Comparison of ENCODE assay signal across 10 cellular contexts in the genomic region with DNA sequence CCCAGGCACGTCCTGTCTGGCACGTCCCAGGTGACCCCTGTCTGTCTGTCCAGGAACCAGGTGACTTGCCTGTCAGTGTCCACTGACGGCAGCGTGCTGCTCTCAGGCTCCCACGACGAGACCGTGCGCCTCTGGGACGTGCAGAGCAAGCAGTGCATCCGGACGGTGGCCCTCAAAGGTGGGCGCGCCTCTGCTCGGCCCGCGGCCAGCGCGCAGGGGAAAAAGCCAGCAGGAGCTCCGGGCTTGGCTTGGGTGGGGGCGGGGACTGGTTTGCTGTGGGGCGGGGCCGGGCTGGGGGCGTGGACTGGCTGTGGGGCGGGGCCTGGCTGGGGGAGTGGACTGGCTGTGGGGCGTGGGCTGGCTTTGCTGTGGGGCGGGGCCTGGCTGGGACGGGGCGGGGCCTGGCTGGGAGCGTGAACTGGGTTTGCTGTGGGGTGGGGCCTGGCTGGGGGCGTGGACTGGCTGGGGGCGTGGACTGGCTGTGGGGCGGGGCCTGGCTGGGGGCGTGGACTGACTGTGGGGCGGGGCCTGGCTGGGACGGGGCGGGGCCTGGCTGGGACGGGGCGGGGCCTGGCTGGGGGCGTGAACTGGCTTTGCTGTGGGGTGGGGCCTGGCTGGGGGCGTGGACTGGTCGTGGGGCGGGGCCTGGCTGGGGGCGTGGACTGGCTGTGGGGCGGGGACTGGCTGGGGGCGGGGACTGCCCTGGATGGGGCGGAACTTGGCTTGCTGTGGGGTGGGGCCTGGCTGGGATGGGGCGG. TPM values are rescaled to one million over a fixed set of nuclear protein-coding genes. Genes with fewer than 3 reads are reported as not detected.
DNase-seq lines count a peak whose midpoint lies in the region; ATAC-seq lines count a peak whose summit lies in the region.
"Had no signal": no experiment of that assay in that cellular context is flagged by ENCODE, and none has a peak within 500 bp of the region (broad histone marks: within the 10 kb centered on the region; RNA-seq: fewer than 3 reads in every experiment).

No MANE protein-coding gene starts in this region.

- H3K18ac ChIP-seq in trophoblast cell (ENCODE audit: low read length), result no peak overlapping the region

- peaks cover 2% of the 10 kb centered on the region for H3K27me3 Mint-ChIP-seq in activated naive CD8-positive, alpha-beta T cell treated with anti-CD3 and anti-CD28 coated beads, Interleukin-2, amount 10 ng/mL, durations not matched to agents 7 days and 5 days

- no peak overlapping the region for H3K9ac ChIP-seq in trophoblast cell (ENCODE audit: low read length)

- H2BK12ac ChIP-seq in trophoblast cell (ENCODE audit: low read length), result no peak overlapping the region

- no peak overlapping the region for H3K27ac ChIP-seq in trophoblast cell (ENCODE audit: low read depth, low read length)

- no peak overlapping the region for H2AFZ ChIP-seq in trophoblast cell (ENCODE audit: insufficient read depth, low read length, poor library complexity)

- H3K23ac ChIP-seq in trophoblast cell (ENCODE audit: low read length), result no peak overlapping the region

- no peak overlapping the region for H2BK120ac ChIP-seq in trophoblast cell (ENCODE audit: insufficient read depth, low read length, poor library complexity)

- H3K4ac ChIP-seq in trophoblast cell (ENCODE audit: low read depth, low read length), result no peak overlapping the region

- peaks cover 9% of the 10 kb centered on the region for H3K79me1 ChIP-seq in trophoblast cell (ENCODE audit: low read length)

- H3K36me3 Mint-ChIP-seq in activated naive CD8-positive, alpha-beta T cell treated with anti-CD3 and anti-CD28 coated beads, Interleukin-2, amount 10 ng/mL, durations not matched to agents 7 days and 5 days, result peaks cover 3% of the 10 kb centered on the region

- no peak overlapping the region for H4K12ac ChIP-seq in trophoblast cell (ENCODE audit: low read depth, low read length)

- peaks cover 5% of the 10 kb centered on the region for H3K9me3 ChIP-seq in trophoblast cell (ENCODE audit: insufficient read depth, low read depth, low read length)

- no peak overlapping the region for H3K14ac ChIP-seq in trophoblast cell (ENCODE audit: low read length)

- peak; percentile 15 for ATAC-seq in activated naive CD8-positive, alpha-beta T cell treated with anti-CD3 and anti-CD28 coated beads, Interleukin-2, amount 10 ng/mL, durations not matched to agents 7 days and 5 days (ENCODE audit: low read depth)
- no peak for ATAC-seq in HG03095 (IDR thresholded peaks at IDR 0.05; ENCODE audit: unreplicated experiment)

- peaks cover 21 to 23% of the 10 kb centered on the region in 2 experiments for H3K4me1 ChIP-seq in trophoblast cell (ENCODE audit: control insufficient read depth in 1 of 2, insufficient read depth in 2 of 2, low read length in 2 of 2)

- no peak overlapping the region for H4K8ac ChIP-seq in trophoblast cell (ENCODE audit: low read depth, low read length)

- no peak overlapping the region for H4K91ac ChIP-seq in trophoblast cell (ENCODE audit: low read depth, low read length)

- peaks cover 62 to 69% of the 10 kb centered on the region in 2 experiments for H3K36me3 ChIP-seq in trophoblast cell (ENCODE audit: control insufficient read depth in 1 of 2, insufficient read depth in 2 of 2, low read length in 2 of 2)

- DNase-seq in Daoy (ENCODE audit: low read depth) (peak; percentile 51), T-helper 1 cell (peak; percentile 30 to 71 (median 62)), trophoblast cell (peak; percentile 57 to 61), DMS153 (lab: John Stamatoyannopoulos, UW) (no peak), NCI-H1930 (lab: John Stamatoyannopoulos, UW) (no peak), DMS114 treated with DMSO at 0.1 percent for 48 hours (lab: John Stamatoyannopoulos, UW; ENCODE audit: unreplicated experiment) (no peak)
- DNase-seq in activated naive CD8-positive, alpha-beta T cell treated with anti-CD3 and anti-CD28 coated beads, Interleukin-2, amount 10 ng/mL, durations not matched to agents 7 days and 5 days, result no peak

- H3K79me2 ChIP-seq in trophoblast cell (ENCODE audit: control insufficient read depth, insufficient read depth, low read length, poor library complexity), result no peaks in the 10 kb centered on the region

- no peak overlapping the region for H3K4me3 Mint-ChIP-seq in activated naive CD8-positive, alpha-beta T cell treated with anti-CD3 and anti-CD28 coated beads, Interleukin-2, amount 10 ng/mL, durations not matched to agents 7 days and 5 days

- no peaks in the 10 kb centered on the region for H3K27me3 ChIP-seq in trophoblast cell (ENCODE audit: insufficient read depth, low read length)

- no peak overlapping the region for H3K4me2 ChIP-seq in trophoblast cell (ENCODE audit: low read length)

- POLR2A ChIA-PET in activated naive CD8-positive, alpha-beta T cell treated with anti-CD3 and anti-CD28 coated beads, Interleukin-2, amount 10 ng/mL, durations not matched to agents 7 days and 5 days (lab: Charles Lee), result no interaction called here

- H3K4me3 ChIP-seq in trophoblast cell (ENCODE audit: low read depth, low read length), result no peak overlapping the region

- no peak overlapping the region for H2AK5ac ChIP-seq in trophoblast cell (ENCODE audit: low read length)

- peaks cover 2% of the 10 kb centered on the region for H3K4me1 Mint-ChIP-seq in activated naive CD8-positive, alpha-beta T cell treated with anti-CD3 and anti-CD28 coated beads, Interleukin-2, amount 10 ng/mL, durations not matched to agents 7 days and 5 days

- H3K9me3 Mint-ChIP-seq in activated naive CD8-positive, alpha-beta T cell treated with anti-CD3 and anti-CD28 coated beads, Interleukin-2, amount 10 ng/mL, durations not matched to agents 7 days and 5 days, result no peaks in the 10 kb centered on the region

- WGBS in trophoblast cell (ENCODE audit: extremely low coverage, insufficient coverage, insufficient read length), result no CpG with 5 or more reads among the region's 47 CpGs

- H2BK5ac ChIP-seq in trophoblast cell (ENCODE audit: low read depth, low read length, poor library complexity), result no peak overlapping the region

- H3K27ac Mint-ChIP-seq in activated naive CD8-positive, alpha-beta T cell treated with anti-CD3 and anti-CD28 coated beads, Interleukin-2, amount 10 ng/mL, durations not matched to agents 7 days and 5 days, result no peak overlapping the region

RNA-seq across cellular contexts. Expression of a gene that starts 7.2 kb away (rescaled TPM):
- total RNA-seq in Daoy (2014; rRNA removed; shearing (Covaris generic)), result 73.1 and 92.5 TPM in 2 replicates
- 10 to 100 TPM; 45.1 to 54.3 TPM for total RNA-seq in activated naive CD8-positive, alpha-beta T cell treated with anti-CD3 and anti-CD28 coated beads, Interleukin-2, amount 10 ng/mL, durations not matched to agents 7 days and 5 days
- 43.8 and 45.6 TPM in 2 replicates for polyA plus RNA-seq in trophoblast cell (2013)

RNA-seq across cellular contexts. Expression of a gene that starts 8.9 kb away (rescaled TPM):
- total RNA-seq in Daoy (2014; rRNA removed; shearing (Covaris generic)), result not detected in 2 replicates
- total RNA-seq in activated naive CD8-positive, alpha-beta T cell treated with anti-CD3 and anti-CD28 coated beads, Interleukin-2, amount 10 ng/mL, durations not matched to agents 7 days and 5 days, result not detected
- 1.8 and 1.9 TPM in 2 replicates for polyA plus RNA-seq in trophoblast cell (2013)

RNA-seq across cellular contexts. Expression of a gene that starts 29.6 kb away (rescaled TPM):
- total RNA-seq in Daoy (2014; rRNA removed; shearing (Covaris generic)), result 79.1 and 81.7 TPM in 2 replicates
- 100 to 1,000 TPM; 231 to 235 TPM for total RNA-seq in activated naive CD8-positive, alpha-beta T cell treated with anti-CD3 and anti-CD28 coated beads, Interleukin-2, amount 10 ng/mL, durations not matched to agents 7 days and 5 days
- polyA plus RNA-seq in trophoblast cell (2013), result 99.6 and 108 TPM in 2 replicates

RNA-seq across cellular contexts. Expression of a gene that starts 30.0 kb away (rescaled TPM):
- not detected in 2 replicates for total RNA-seq in Daoy (2014; rRNA removed; shearing (Covaris generic))
- not detected for total RNA-seq in activated naive CD8-positive, alpha-beta T cell treated with anti-CD3 and anti-CD28 coated beads, Interleukin-2, amount 10 ng/mL, durations not matched to agents 7 days and 5 days
- not detected in 2 replicates for polyA plus RNA-seq in trophoblast cell (2013)
- total RNA-seq: astrocyte, pulmonary artery endothelial cell had no signal

RNA-seq across cellular contexts. Expression of a gene that starts 35.1 kb away (rescaled TPM):
- 162 and 166 TPM in 2 replicates for total RNA-seq in Daoy (2014; rRNA removed; shearing (Covaris generic))
- 100 to 1,000 TPM; 340 to 353 TPM for total RNA-seq in activated naive CD8-positive, alpha-beta T cell treated with anti-CD3 and anti-CD28 coated beads, Interleukin-2, amount 10 ng/mL, durations not matched to agents 7 days and 5 days
- polyA plus RNA-seq in trophoblast cell (2013), result 349 and 351 TPM in 2 replicates

Comparison
In these comparisons a context has a peak if more than half of its experiments do, and no peak if none do; other contexts are left out.
1. DNase-seq: peak in Daoy (single experiment), T-helper 1 cell (5 of 5) and trophoblast cell (2 of 2); none in activated naive CD8-positive, alpha-beta T cell treated with anti-CD3 and anti-CD28 coated beads, Interleukin-2, amount 10 ng/mL, durations not matched to agents 7 days and 5 days (single experiment), DMS153 (single experiment), NCI-H1930 (0 of 2) and DMS114 treated with DMSO at 0.1 percent for 48 hours (single experiment).